Comparison of ENCODE assay signal across 9 cellular contexts in genomic region chr10:31749981-31750850, GRCh38.
DNase-seq lines count a peak whose midpoint lies in the region; ATAC-seq, FAIRE-seq and TF ChIP-seq lines count a peak whose summit lies in the region.
"Had no signal": no experiment of that assay in that cellular context is flagged by ENCODE, and none has a peak within 500 bp of the region (broad histone marks: within the 10 kb centered on the region; RNA-seq: fewer than 3 reads in every experiment).

No MANE protein-coding gene starts in this region.

- H3K4me1 ChIP-seq in hepatocyte (ENCODE audit: insufficient read depth) (peaks cover 11% of the 10 kb centered on the region), small intestine (ENCODE audit: control insufficient read depth in 2 of 2, insufficient read depth in 1 of 2, low read depth in 1 of 2, low read length in 1 of 2) (peaks cover 0 to 6% of the 10 kb centered on the region in 2 donors)

- H3K79me2 ChIP-seq in hepatocyte = no peaks in the 10 kb centered on the region

- H3K27ac ChIP-seq in hepatocyte (peak overlapping the region; percentile 68), small intestine (ENCODE audit: low read depth in 1 of 2, low read length in 1 of 2) (peak overlapping the region in 1 of 2 donors; percentile 50)

- H2AFZ ChIP-seq in hepatocyte = no peak overlapping the region

- no peaks in the 10 kb centered on the region for H3K27me3 ChIP-seq in hepatocyte
- H3K27me3 ChIP-seq in small intestine (ENCODE audit: control insufficient read depth in 2 of 2, insufficient read depth in 2 of 2, low read length in 2 of 2) = no peaks in the 10 kb centered on the region
- H3K27me3 ChIP-seq: Peyer's patch had no signal

- H3K36me3 ChIP-seq in hepatocyte (replicated peaks; ENCODE audit: insufficient read depth, low read depth) = no peaks in the 10 kb centered on the region
- H3K36me3 ChIP-seq in small intestine (ENCODE audit: control insufficient read depth in 2 of 2, insufficient read depth in 2 of 2, low read length in 2 of 2) = no peaks in the 10 kb centered on the region
- H3K36me3 ChIP-seq: Peyer's patch had no signal

- no peaks in the 10 kb centered on the region for H4K20me1 ChIP-seq in hepatocyte (ENCODE audit: insufficient read depth, poor library complexity, severe bottlenecking)

- FAIRE-seq in small intestine (lab: Jason Lieb, UNC) = no peak

- no peaks in the 10 kb centered on the region for H3K9me3 ChIP-seq in hepatocyte (ENCODE audit: low read depth)
- H3K9me3 ChIP-seq in small intestine (ENCODE audit: control insufficient read depth, low read depth) = no peaks in the 10 kb centered on the region
- H3K9me3 ChIP-seq: Peyer's patch had no signal

- WGBS in hepatocyte (ENCODE audit: low lambda C conversion rate, missing lambda C conversion rate) = 69% methylated on average over 27 of the region's 28 CpGs
- WGBS in small intestine, 3 donors = 32 to 46% (median 34%) methylated on average over 28 of the region's 28 CpGs

- H3K4me3 ChIP-seq in hepatocyte = no peak overlapping the region
- no peak overlapping the region for H3K4me3 ChIP-seq in small intestine (ENCODE audit: low read depth in 1 of 2, low read length in 2 of 2)
- H3K4me3 ChIP-seq: Peyer's patch had no signal

- no peaks in the 10 kb centered on the region for H3K9me2 ChIP-seq in hepatocyte (replicated peaks; ENCODE audit: insufficient read depth)

- DNase-seq in NCI-H1105 (lab: John Stamatoyannopoulos, UW) (peak; percentile 90), SK-N-DZ (ENCODE audit: low spot score) (peak; percentile 38), hepatocyte (ENCODE audit: low spot score) (peak; percentile 54), small intestine (peak; percentile 16)
- no peak for DNase-seq in stimulated activated CD4-positive, alpha-beta T cell treated with anti-CD3 and anti-CD28 coated beads, Interleukin-12 subunit alpha, Interleukin-12 subunit beta, amount 100 ng/mL, for 4 hours
- DNase-seq: Peyer's patch had no signal

- ATAC-seq in HG03571 (IDR thresholded peaks at IDR 0.05; ENCODE audit: unreplicated experiment) = no peak
- ATAC-seq in HG03354 (IDR thresholded peaks at IDR 0.05; ENCODE audit: poor library complexity, severe bottlenecking, unreplicated experiment) = no peak
- ATAC-seq in GM21390 (IDR thresholded peaks at IDR 0.05; ENCODE audit: unreplicated experiment) = no peak

- no peak overlapping the region for H3K4me2 ChIP-seq in hepatocyte

- TF ChIP-seq CTCF in hepatocyte (IDR thresholded peaks at IDR 0.05; ENCODE audit: poor library complexity) = no peak
